ENCODE assay signal across 15 cellular contexts in the genomic region with DNA sequence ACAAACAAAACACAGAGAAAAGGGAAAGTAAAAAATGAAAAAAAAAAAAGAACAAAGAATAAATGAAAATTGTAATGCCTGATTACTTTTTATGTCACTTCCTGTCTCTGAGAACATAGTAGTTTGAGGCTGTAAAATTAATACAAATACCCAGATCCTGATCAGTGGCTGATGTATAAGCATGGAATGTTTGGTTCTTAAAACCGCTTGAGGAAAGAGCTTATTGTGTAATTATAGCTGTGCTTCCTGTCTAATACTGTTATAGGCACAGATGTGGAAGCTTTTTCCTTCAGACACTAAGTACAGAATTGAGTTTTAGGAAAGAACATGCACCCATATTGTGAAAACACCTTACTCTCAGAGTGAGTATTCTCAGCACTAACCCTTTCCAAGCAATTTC.
A peak's percentile ranks its signal among the peaks of the same experiment; 100 is the strongest.
DNase-seq lines count a peak whose midpoint lies in the region; ATAC-seq and TF ChIP-seq lines count a peak whose summit lies in the region.
"Had no signal": no experiment of that assay in that cellular context is flagged by ENCODE, and none has a peak within 500 bp of the region (broad histone marks: within the 10 kb centered on the region; RNA-seq: fewer than 3 reads in every experiment).

No MANE protein-coding gene starts in this region.

- no peak for ATAC-seq in GM19395 (IDR thresholded peaks at IDR 0.05; ENCODE audit: unreplicated experiment)
- ATAC-seq: body of pancreas, Panc1 had no signal

- DNase-seq in AG20443 (ENCODE audit: low spot score) (peak; percentile 60), M059J (ENCODE audit: low read depth) (peak; percentile 40), cardiac fibroblast (ENCODE audit: low read depth in 2 of 2) (peak; percentile 10 to 80), iris pigment epithelial cell (ENCODE audit: low read depth) (peak; percentile 73), iPS-NIHi11 (ENCODE audit: low spot score) (no peak), NCI-H1436 (lab: John Stamatoyannopoulos, UW) (no peak), GM10248 (ENCODE audit: extremely low spot score) (no peak)
- DNase-seq: activated effector memory CD4-positive, alpha-beta T cell treated with anti-CD3 and anti-CD28 coated beads, Interleukin-2, amount 50 U/mL, for 16 hours; body of pancreas; DMS 273 treated with DMSO at 0.1 percent for 48 hours; glutamatergic neuron; islet precursor cell had no signal

- TF ChIP-seq CTCF in cardiac fibroblast (IDR thresholded peaks at IDR 0.05; ENCODE audit: low read depth, low read length) (no peak), GM10248 (IDR thresholded peaks at IDR 0.05; ENCODE audit: control extremely low read depth, extremely low read depth, low read depth, missing control alignments) (no peak)

- no peak overlapping the region for H3K4me3 ChIP-seq in cardiac fibroblast (replicated peaks in 1 of 2; ENCODE audit: low read depth in 2 of 2, low read length in 2 of 2)
- H3K4me3 ChIP-seq: body of pancreas, vagina had no signal

- POLR2A ChIA-PET in GM10248 (lab: Yijun Ruan, JAX), result no interaction called here

- CTCF ChIA-PET in GM10248 (lab: Yijun Ruan, JAX), result interaction anchor here (1.6 kb wide), 1 partner anchor 26 kb away, joined by 3 read pairs; no protein-coding TSS in a partner anchor

Comparison
In these comparisons a context has a peak if more than half of its experiments do, and no peak if none do; other contexts are left out.
1. DNase-seq: peak in AG20443 (single experiment), M059J (single experiment), cardiac fibroblast (2 of 2) and iris pigment epithelial cell (single experiment); none in iPS-NIHi11 (single experiment), NCI-H1436 (single experiment) and GM10248 (single experiment).